In genomic region chr6:33621396-33622388, GRCh38 we compare ENCODE assay signal across 8 cellular contexts. TPM values are rescaled to one million over a fixed set of nuclear protein-coding genes. Genes with fewer than 3 reads are reported as not detected.
A peak's percentile ranks its signal among the peaks of the same experiment; 100 is the strongest.
DNase-seq lines count a peak whose midpoint lies in the region; ATAC-seq and TF ChIP-seq lines count a peak whose summit lies in the region.

No MANE protein-coding gene starts in this region.

- TF ChIP-seq CTCF in GM13976 (IDR thresholded peaks at IDR 0.05; ENCODE audit: borderline replicate concordance, control extremely low read depth, extremely low read depth, insufficient read depth, missing control alignments) = no peak

- peak; percentile 34 for ATAC-seq in HG02759 (IDR thresholded peaks at IDR 0.05; ENCODE audit: unreplicated experiment)
- peak; percentile 38 for ATAC-seq in activated T-helper 17 cell treated with anti-CD3 and anti-CD28 coated beads, Interleukin-2, amount 50 U/mL, for 72 hours (replicated peaks)
- no peak for ATAC-seq in HG02970 (IDR thresholded peaks at IDR 0.05; ENCODE audit: low FRiP score, unreplicated experiment)

- H3K4me3 Mint-ChIP-seq in activated T-helper 17 cell treated with anti-CD3 and anti-CD28 coated beads, Interleukin-2, amount 50 U/mL, for 72 hours = peak overlapping the region; percentile 90

- H3K9me3 Mint-ChIP-seq in activated T-helper 17 cell treated with anti-CD3 and anti-CD28 coated beads, Interleukin-2, amount 50 U/mL, for 72 hours = no peaks in the 10 kb centered on the region

- peak overlapping the region; percentile 87 for H3K27ac Mint-ChIP-seq in activated T-helper 17 cell treated with anti-CD3 and anti-CD28 coated beads, Interleukin-2, amount 50 U/mL, for 72 hours

- peak; percentile 67 for DNase-seq in GM13976 (ENCODE audit: low spot score)
- DNase-seq in NCI-H226 = peak; percentile 85
- DNase-seq in germinal center (ENCODE audit: low spot score) = peak; percentile 71
- peak; percentile 44 for DNase-seq in retina
- DNase-seq in mesenteric fat pad (ENCODE audit: low spot score) = no peak

- peaks cover 41% of the 10 kb centered on the region for H3K36me3 Mint-ChIP-seq in activated T-helper 17 cell treated with anti-CD3 and anti-CD28 coated beads, Interleukin-2, amount 50 U/mL, for 72 hours (ENCODE audit: low read depth)

- H3K27me3 Mint-ChIP-seq in activated T-helper 17 cell treated with anti-CD3 and anti-CD28 coated beads, Interleukin-2, amount 50 U/mL, for 72 hours = no peaks in the 10 kb centered on the region

- in situ Hi-C loops in GM13976 (cut with MboI; ENCODE audit: low sequenced_read_pairs, unreplicated experiment) = no loop called here

- peaks cover 21% of the 10 kb centered on the region for H3K4me1 Mint-ChIP-seq in activated T-helper 17 cell treated with anti-CD3 and anti-CD28 coated beads, Interleukin-2, amount 50 U/mL, for 72 hours

RNA-seq across cellular contexts. Expression of gene ITPR3, which starts 0.6 kb away (rescaled TPM):
- total RNA-seq in activated T-helper 17 cell treated with anti-CD3 and anti-CD28 coated beads, Interleukin-2, amount 50 U/mL, for 72 hours = 10 to 100 TPM; 57.0 to 59.7 TPM
- total RNA-seq in mesenteric fat pad = 18.5 TPM

RNA-seq across cellular contexts. Expression of gene BAK1, which starts 41.6 kb away (rescaled TPM):
- total RNA-seq in activated T-helper 17 cell treated with anti-CD3 and anti-CD28 coated beads, Interleukin-2, amount 50 U/mL, for 72 hours = 10 to 100 TPM; 48.8 to 61.9 TPM
- total RNA-seq in mesenteric fat pad = 15.2 TPM
